In the genomic region with DNA sequence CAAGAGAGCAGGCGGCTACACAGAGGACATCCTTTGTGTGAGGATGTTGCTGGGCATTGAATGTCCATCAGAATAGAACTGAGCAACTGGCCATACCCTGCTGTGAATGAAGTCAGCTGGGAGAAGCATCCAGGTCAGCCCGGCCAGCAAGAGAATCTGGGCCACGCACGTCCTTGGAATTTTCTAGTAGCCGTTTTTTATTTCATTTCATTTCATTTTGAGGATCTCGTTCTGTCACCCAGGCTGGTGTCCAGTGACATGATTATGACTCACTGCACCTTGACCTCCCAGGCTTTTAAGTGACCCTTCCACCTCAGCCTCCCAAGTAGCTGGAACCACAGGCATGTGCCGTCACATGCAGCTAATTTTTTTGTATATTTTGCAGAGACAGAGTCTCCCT, we compare ENCODE assay signal across 1 cellular context.
A peak's percentile ranks its signal among the peaks of the same experiment; 100 is the strongest.
TF ChIP-seq lines count a peak whose summit lies in the region.

No MANE protein-coding gene starts in this region.

TF ChIP-seq in HepG2, 621 proteins besides CTCF, POLR2A, EP300 and RAD21 (continued from another document):
- TF ChIP-seq, protein P1, sequence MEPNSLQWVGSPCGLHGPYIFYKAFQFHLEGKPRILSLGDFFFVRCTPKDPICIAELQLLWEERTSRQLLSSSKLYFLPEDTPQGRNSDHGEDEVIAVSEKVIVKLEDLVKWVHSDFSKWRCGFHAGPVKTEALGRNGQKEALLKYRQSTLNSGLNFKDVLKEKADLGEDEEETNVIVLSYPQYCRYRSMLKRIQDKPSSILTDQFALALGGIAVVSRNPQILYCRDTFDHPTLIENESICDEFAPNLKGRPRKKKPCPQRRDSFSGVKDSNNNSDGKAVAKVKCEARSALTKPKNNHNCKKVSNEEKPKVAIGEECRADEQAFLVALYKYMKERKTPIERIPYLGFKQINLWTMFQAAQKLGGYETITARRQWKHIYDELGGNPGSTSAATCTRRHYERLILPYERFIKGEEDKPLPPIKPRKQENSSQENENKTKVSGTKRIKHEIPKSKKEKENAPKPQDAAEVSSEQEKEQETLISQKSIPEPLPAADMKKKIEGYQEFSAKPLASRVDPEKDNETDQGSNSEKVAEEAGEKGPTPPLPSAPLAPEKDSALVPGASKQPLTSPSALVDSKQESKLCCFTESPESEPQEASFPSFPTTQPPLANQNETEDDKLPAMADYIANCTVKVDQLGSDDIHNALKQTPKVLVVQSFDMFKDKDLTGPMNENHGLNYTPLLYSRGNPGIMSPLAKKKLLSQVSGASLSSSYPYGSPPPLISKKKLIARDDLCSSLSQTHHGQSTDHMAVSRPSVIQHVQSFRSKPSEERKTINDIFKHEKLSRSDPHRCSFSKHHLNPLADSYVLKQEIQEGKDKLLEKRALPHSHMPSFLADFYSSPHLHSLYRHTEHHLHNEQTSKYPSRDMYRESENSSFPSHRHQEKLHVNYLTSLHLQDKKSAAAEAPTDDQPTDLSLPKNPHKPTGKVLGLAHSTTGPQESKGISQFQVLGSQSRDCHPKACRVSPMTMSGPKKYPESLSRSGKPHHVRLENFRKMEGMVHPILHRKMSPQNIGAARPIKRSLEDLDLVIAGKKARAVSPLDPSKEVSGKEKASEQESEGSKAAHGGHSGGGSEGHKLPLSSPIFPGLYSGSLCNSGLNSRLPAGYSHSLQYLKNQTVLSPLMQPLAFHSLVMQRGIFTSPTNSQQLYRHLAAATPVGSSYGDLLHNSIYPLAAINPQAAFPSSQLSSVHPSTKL (CRISPR knock-in tag; IDR thresholded peaks at IDR 0.05): peak; percentile 46
- 0 out of 2 replicates have a peak, but pooled peaks have one; percentile 32 for TF ChIP-seq NR2F6 (IDR thresholded peaks at IDR 0.05)
- TF ChIP-seq NR2F6 (CRISPR knock-in tag; IDR thresholded peaks at IDR 0.05): peak; percentile 48
- peak; percentile 52 for TF ChIP-seq BHLHE40 (IDR thresholded peaks at IDR 0.05; ENCODE audit: low read length)
- TF ChIP-seq FOSL1 (CRISPR knock-in tag; IDR thresholded peaks at IDR 0.05; ENCODE audit: borderline replicate concordance): peak; percentile 57
- TF ChIP-seq FOSL2 (CRISPR knock-in tag; IDR thresholded peaks at IDR 0.05): peak; percentile 86
- TF ChIP-seq STAT5B (CRISPR knock-in tag; IDR thresholded peaks at IDR 0.05): no peak
- TF ChIP-seq, protein P2, sequence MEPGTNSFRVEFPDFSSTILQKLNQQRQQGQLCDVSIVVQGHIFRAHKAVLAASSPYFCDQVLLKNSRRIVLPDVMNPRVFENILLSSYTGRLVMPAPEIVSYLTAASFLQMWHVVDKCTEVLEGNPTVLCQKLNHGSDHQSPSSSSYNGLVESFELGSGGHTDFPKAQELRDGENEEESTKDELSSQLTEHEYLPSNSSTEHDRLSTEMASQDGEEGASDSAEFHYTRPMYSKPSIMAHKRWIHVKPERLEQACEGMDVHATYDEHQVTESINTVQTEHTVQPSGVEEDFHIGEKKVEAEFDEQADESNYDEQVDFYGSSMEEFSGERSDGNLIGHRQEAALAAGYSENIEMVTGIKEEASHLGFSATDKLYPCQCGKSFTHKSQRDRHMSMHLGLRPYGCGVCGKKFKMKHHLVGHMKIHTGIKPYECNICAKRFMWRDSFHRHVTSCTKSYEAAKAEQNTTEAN (CRISPR knock-in tag; conservative IDR thresholded peaks at IDR 0.05): no peak
- TF ChIP-seq IKZF4 (CRISPR knock-in tag; IDR thresholded peaks at IDR 0.05; ENCODE audit: borderline replicate concordance, low read depth, not compliant biosample characterization): no peak
- TF ChIP-seq TAF15 (IDR thresholded peaks at IDR 0.05; ENCODE audit: low read depth, low read length, poor library complexity, severe bottlenecking): no peak
- TF ChIP-seq TSC22D2 (CRISPR knock-in tag; IDR thresholded peaks at IDR 0.05; ENCODE audit: borderline replicate concordance): no peak
- TF ChIP-seq DNMT1 (CRISPR knock-in tag; IDR thresholded peaks at IDR 0.05): no peak
